10 cellular contexts compared by ENCODE assay signal in genomic region chr1:229229721-229230135, GRCh38. TPM values are rescaled to one million over a fixed set of nuclear protein-coding genes. Genes with fewer than 3 reads are reported as not detected.
A peak's percentile ranks its signal among the peaks of the same experiment; 100 is the strongest.
DNase-seq lines count a peak whose midpoint lies in the region; ATAC-seq, FAIRE-seq and TF ChIP-seq lines count a peak whose summit lies in the region.
"Had no signal": no experiment of that assay in that cellular context is flagged by ENCODE, and none has a peak within 500 bp of the region (broad histone marks: within the 10 kb centered on the region; RNA-seq: fewer than 3 reads in every experiment).

No MANE protein-coding gene starts in this region.

- no peaks in the 10 kb centered on the region for H3K36me3 Mint-ChIP-seq in neural crest cell (ENCODE audit: low read depth)

- peaks cover 30% of the 10 kb centered on the region for H3K4me1 ChIP-seq in NT2/D1 (ENCODE audit: insufficient read depth, insufficient read length)

- DNase-seq in Ammon's horn (ENCODE audit: low spot score) (peak; percentile 98), NT2/D1 (ENCODE audit: low read depth, low spot score) (no peak), fibroblast of pulmonary artery (ENCODE audit: low read depth) (peak; percentile 85), neural crest cell (ENCODE audit: low read depth, low spot score) (no peak), NCI-H774 (lab: John Stamatoyannopoulos, UW) (no peak), SKM-1 (lab: John Stamatoyannopoulos, UW; ENCODE audit: unreplicated experiment) (no peak), GM12892 (ENCODE audit: insufficient read length) (no peak)

- peak overlapping the region; percentile 7 for H3K4me3 Mint-ChIP-seq in neural crest cell

- ATAC-seq in HG03342 (IDR thresholded peaks at IDR 0.05; ENCODE audit: unreplicated experiment) = no peak

- H3K4me1 Mint-ChIP-seq in neural crest cell = peaks cover 59% of the 10 kb centered on the region

- no peaks in the 10 kb centered on the region for H3K27me3 Mint-ChIP-seq in neural crest cell (ENCODE audit: low read depth)

- no peaks in the 10 kb centered on the region for H3K9me3 ChIP-seq in NT2/D1 (ENCODE audit: insufficient read depth, low read length)

- H3K9ac ChIP-seq in NT2/D1 (ENCODE audit: insufficient read length, low read depth) = peak overlapping the region; percentile 61

- no peaks in the 10 kb centered on the region for H3K27me3 ChIP-seq in NT2/D1 (ENCODE audit: insufficient read depth, insufficient read length)

- TF ChIP-seq CTCF in fibroblast of pulmonary artery (IDR thresholded peaks at IDR 0.05; ENCODE audit: low read length, missing control alignments) = no peak
- TF ChIP-seq CTCF in neural crest cell (conservative IDR thresholded peaks at IDR 0.05) = no peak

- no peak for TF ChIP-seq POLR2A in GM12892 (IDR thresholded peaks at IDR 0.05; ENCODE audit: low read depth, low read length)

- H3K36me3 ChIP-seq in NT2/D1 (ENCODE audit: insufficient read depth, insufficient read length, low read length) = no peaks in the 10 kb centered on the region

- H3K4me3 ChIP-seq in NT2/D1 (ENCODE audit: insufficient read length, low read depth) = no peak overlapping the region
- H3K4me3 ChIP-seq in fibroblast of pulmonary artery (replicated peaks; ENCODE audit: low read depth, low read length) = no peak overlapping the region
- H3K4me3 ChIP-seq: SK-N-MC had no signal

- H3K9me3 Mint-ChIP-seq in neural crest cell = no peaks in the 10 kb centered on the region

- FAIRE-seq in GM12892 (lab: Jason Lieb, UNC) = no peak
- FAIRE-seq: endometrium had no signal

- H3K27ac Mint-ChIP-seq in neural crest cell (ENCODE audit: unreplicated experiment) = peak overlapping the region; percentile 1

RNA-seq across cellular contexts. Expression of gene RAB4A, which starts 41.2 kb away (rescaled TPM):
- total RNA-seq in neural crest cell = 67.0 and 69.0 TPM in 2 replicates
- polyA plus RNA-seq in GM12892 (2012; ENCODE audit: missing spikeins) = 24.2 TPM

Comparison
In these comparisons a context has a peak if more than half of its experiments do, and no peak if none do; other contexts are left out.
1. DNase-seq: peak in Ammon's horn (single experiment) and fibroblast of pulmonary artery (single experiment); none in NT2/D1 (single experiment), neural crest cell (single experiment), NCI-H774 (single experiment), SKM-1 (single experiment) and GM12892 (single experiment).